ENCODE assay signal across 8 cellular contexts in the genomic region with DNA sequence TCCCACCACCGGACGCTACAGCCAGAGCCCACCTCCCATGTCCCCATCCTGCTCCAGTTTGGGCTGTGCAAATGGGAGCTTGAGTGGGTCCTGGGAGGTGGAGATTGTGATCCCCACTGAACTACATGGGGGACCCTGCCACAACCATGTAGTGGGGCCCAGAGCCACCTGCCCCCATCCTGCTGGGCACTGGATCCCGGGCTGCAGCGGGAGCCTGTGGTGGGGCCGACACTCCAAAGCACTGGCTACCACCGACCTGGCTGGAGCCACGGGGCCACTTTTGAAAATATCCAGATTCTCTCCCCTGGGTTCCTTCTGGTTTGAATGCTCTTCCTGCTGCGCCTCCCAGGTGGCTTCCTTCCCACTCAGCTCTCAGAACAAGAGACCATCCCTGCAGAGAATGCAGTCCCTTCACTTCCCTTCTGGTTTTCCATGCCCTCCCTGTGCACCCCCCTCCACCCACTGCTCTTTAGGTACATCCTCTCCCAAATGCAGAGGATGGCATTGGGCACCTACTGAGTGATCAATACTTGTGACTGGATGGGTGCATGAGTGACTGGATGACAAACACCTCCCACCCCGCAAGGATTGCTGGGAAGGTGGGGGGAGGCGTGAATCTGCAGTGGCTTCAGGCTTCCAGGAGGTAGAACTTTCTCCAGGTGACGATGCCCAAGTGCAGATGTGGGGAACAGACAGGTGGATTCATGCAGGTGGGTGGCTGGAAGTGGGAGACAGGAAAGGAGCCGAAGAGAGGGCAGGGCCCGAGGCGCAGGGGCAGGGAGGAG. TPM values are rescaled to one million over a fixed set of nuclear protein-coding genes. Genes with fewer than 3 reads are reported as not detected.
DNase-seq lines count a peak whose midpoint lies in the region; ATAC-seq and TF ChIP-seq lines count a peak whose summit lies in the region.
"Had no signal": no experiment of that assay in that cellular context is flagged by ENCODE, and none has a peak within 500 bp of the region (broad histone marks: within the 10 kb centered on the region; RNA-seq: fewer than 3 reads in every experiment).

No MANE protein-coding gene starts in this region.

- POLR2A ChIA-PET in RWPE1 (lab: Yijun Ruan, JAX; ENCODE audit: low non-redundant PET) = no interaction called here

- H3K4me1 Mint-ChIP-seq in H9 = peaks cover 15 to 26% of the 10 kb centered on the region in 2 experiments

- TF ChIP-seq CTCF in H9 (conservative IDR thresholded peaks at IDR 0.05) (no peak), RWPE1 (conservative IDR thresholded peaks at IDR 0.05; ENCODE audit: low read depth) (no peak), fibroblast of pulmonary artery (IDR thresholded peaks at IDR 0.05; ENCODE audit: low read length, missing control alignments) (no peak)

- no peak overlapping the region for H2BK12ac ChIP-seq in H9 (ENCODE audit: insufficient read length, low read depth, low read length)

- no peak overlapping the region for H2AFZ ChIP-seq in H9 (ENCODE audit: low read length)

- peak overlapping the region; percentile 57 for H3K4me3 ChIP-seq in fibroblast of pulmonary artery (replicated peaks; ENCODE audit: low read depth, low read length)
- peak overlapping the region; percentile 79 for H3K4me3 ChIP-seq in skeletal muscle satellite cell (ENCODE audit: low read length)

- H3K4me2 ChIP-seq in H9 (ENCODE audit: insufficient read depth, insufficient read length, low read length) (peak overlapping the region; percentile 7), skeletal muscle satellite cell (ENCODE audit: low read length) (peak overlapping the region; percentile 75)

- no peak overlapping the region for H3K9ac ChIP-seq in H9 (ENCODE audit: extremely low read depth, insufficient read length, low read length)
- no peak overlapping the region for H3K9ac ChIP-seq in skeletal muscle satellite cell (ENCODE audit: low read depth, low read length)

- DNase-seq in H9 = peak; percentile 60
- DNase-seq in RWPE1 (ENCODE audit: low spot score) = no peak
- no peak for DNase-seq in fibroblast of pulmonary artery (ENCODE audit: low read depth)
- DNase-seq in occipital lobe (lab: John Stamatoyannopoulos, UW) = no peak
- DNase-seq: NCI-H2107 had no signal

- H3K27me3 ChIP-seq in H9 (ENCODE audit: insufficient read depth, low read length) (no peaks in the 10 kb centered on the region), skeletal muscle satellite cell (ENCODE audit: control insufficient read depth, insufficient read depth, low read length) (no peaks in the 10 kb centered on the region)

- peaks cover 4% of the 10 kb centered on the region for H3K23me2 ChIP-seq in H9 (ENCODE audit: insufficient read length, low read depth, low read length, poor library complexity, severe bottlenecking)

- CTCF ChIA-PET in RWPE1 (lab: Yijun Ruan, JAX) = interaction anchor here (0.5 kb wide), 1 partner anchor 242 kb away, joined by 3 read pairs; no protein-coding TSS in a partner anchor

- H2BK15ac ChIP-seq in H9 (ENCODE audit: low read depth, low read length) = no peak overlapping the region

- H3K18ac ChIP-seq in H9 (ENCODE audit: insufficient read length, low read depth, low read length) = no peak overlapping the region

- H4K20me1 ChIP-seq in H9 (ENCODE audit: control insufficient read depth, insufficient read depth, insufficient read length) = no peaks in the 10 kb centered on the region

- H3K9me3 ChIP-seq in H9 (ENCODE audit: control insufficient read depth, low read depth, low read length) = no peaks in the 10 kb centered on the region
- no peaks in the 10 kb centered on the region for H3K9me3 ChIP-seq in skeletal muscle satellite cell (replicated peaks; ENCODE audit: low read length)

- no peak overlapping the region for H3K27ac ChIP-seq in H9 (ENCODE audit: insufficient read length, low read depth, low read length)
- H3K27ac ChIP-seq in RWPE1 = peak overlapping the region; percentile 61

- no peaks in the 10 kb centered on the region; a peak in 1 of 7 replicates for H3K36me3 Mint-ChIP-seq in H9 (ENCODE audit: insufficient read depth in 1 of 3, low read depth in 3 of 3)

- peak overlapping the region; percentile 65 to 86 for H3K4me3 Mint-ChIP-seq in H9

- no CpG with 5 or more reads among the region's 14 CpGs for WGBS in H9 (ENCODE audit: extremely low coverage, insufficient read length, low lambda C conversion rate)

- H4K5ac ChIP-seq in H9 (ENCODE audit: insufficient read length, low read depth, low read length) = no peak overlapping the region

- no peak overlapping the region for H3T11ph ChIP-seq in H9 (ENCODE audit: low read length)

- ATAC-seq in GM21723 (IDR thresholded peaks at IDR 0.05; ENCODE audit: unreplicated experiment) (no peak), HG02571 (IDR thresholded peaks at IDR 0.05; ENCODE audit: unreplicated experiment) (no peak)

- H4K91ac ChIP-seq in H9 (ENCODE audit: insufficient read length, low read depth, low read length) = no peak overlapping the region

- H3K4me1 ChIP-seq in H9 (ENCODE audit: insufficient read depth, low read length) = no peaks in the 10 kb centered on the region; the same call in 1 of the 2 replicates
- H3K4me1 ChIP-seq in skeletal muscle satellite cell (ENCODE audit: control insufficient read depth, insufficient read depth, low read length) = peaks cover 26% of the 10 kb centered on the region

- H2BK20ac ChIP-seq in H9 (ENCODE audit: low read depth, low read length, poor library complexity, severe bottlenecking) = no peak overlapping the region

- no peaks in the 10 kb centered on the region for H3K36me3 ChIP-seq in skeletal muscle satellite cell (ENCODE audit: insufficient read depth, low read length)

- no peak overlapping the region for H4K8ac ChIP-seq in H9 (replicated peaks; ENCODE audit: insufficient read length, low read depth, low read length)

- no peak overlapping the region for H3K27ac Mint-ChIP-seq in H9

- no peak overlapping the region for H2BK120ac ChIP-seq in H9 (ENCODE audit: low read depth, low read length, poor library complexity, severe bottlenecking)

- H3K79me1 ChIP-seq in H9 (ENCODE audit: insufficient read depth, low read depth, low read length, poor library complexity, severe bottlenecking) = no peaks in the 10 kb centered on the region

- peaks cover 12% of the 10 kb centered on the region for H3K27me3 Mint-ChIP-seq in H9 (ENCODE audit: low read depth)

- H2AK5ac ChIP-seq in H9 (ENCODE audit: insufficient read length, low read length) = no peak overlapping the region

- H2BK5ac ChIP-seq in H9 (ENCODE audit: insufficient read length, low read length) = no peak overlapping the region

- H3K79me2 ChIP-seq in H9 (ENCODE audit: insufficient read depth, low read length) = no peaks in the 10 kb centered on the region

- no peak overlapping the region for H3K23ac ChIP-seq in H9 (ENCODE audit: insufficient read length, low read depth, low read length)

- H3K9me3 Mint-ChIP-seq in H9 = peaks cover 0 to 5% of the 10 kb centered on the region in 2 experiments; a peak in 1 of 5 replicates

- H3K56ac ChIP-seq in H9 (ENCODE audit: insufficient read length, low read depth, low read length) = no peak overlapping the region

- no peak overlapping the region; the same call in 1 of the 2 replicates for H3K14ac ChIP-seq in H9 (ENCODE audit: insufficient read depth, low read length)

- H3K4ac ChIP-seq in H9 (ENCODE audit: low read depth, low read length) = no peak overlapping the region

RNA-seq across cellular contexts. Expression of gene UNC93B1, which starts 0.8 kb away (rescaled TPM):
- total RNA-seq in H9 (2021) (21.7 and 23.3 TPM in 2 replicates), occipital lobe (4.1 TPM)
- total RNA-seq in skeletal muscle satellite cell (2012; rRNA removed) = 18.5 and 22.5 TPM in 2 replicates

RNA-seq across cellular contexts. Expression of gene ALDH3B1, which starts 5.4 kb away (rescaled TPM):
- not detected in 2 replicates for total RNA-seq in H9 (2021)
- total RNA-seq in skeletal muscle satellite cell (2012; rRNA removed) = 26.6 and 30.9 TPM in 2 replicates
- 0.94 TPM for total RNA-seq in occipital lobe

RNA-seq across cellular contexts. Expression of gene NDUFS8, which starts 25.7 kb away (rescaled TPM):
- total RNA-seq in H9 (2021) = 213 and 214 TPM in 2 replicates
- 141 and 146 TPM in 2 replicates for total RNA-seq in skeletal muscle satellite cell (2012; rRNA removed)
- 42.3 TPM for total RNA-seq in occipital lobe

RNA-seq across cellular contexts. Expression of gene TCIRG1, which starts 34.1 kb away (rescaled TPM):
- total RNA-seq in H9 (2021) (24.4 and 27.1 TPM in 2 replicates), occipital lobe (3.1 TPM)
- total RNA-seq in skeletal muscle satellite cell (2012; rRNA removed) = 129 and 182 TPM in 2 replicates
